Comparison of ENCODE assay signal across 7 cellular contexts in the genomic region with DNA sequence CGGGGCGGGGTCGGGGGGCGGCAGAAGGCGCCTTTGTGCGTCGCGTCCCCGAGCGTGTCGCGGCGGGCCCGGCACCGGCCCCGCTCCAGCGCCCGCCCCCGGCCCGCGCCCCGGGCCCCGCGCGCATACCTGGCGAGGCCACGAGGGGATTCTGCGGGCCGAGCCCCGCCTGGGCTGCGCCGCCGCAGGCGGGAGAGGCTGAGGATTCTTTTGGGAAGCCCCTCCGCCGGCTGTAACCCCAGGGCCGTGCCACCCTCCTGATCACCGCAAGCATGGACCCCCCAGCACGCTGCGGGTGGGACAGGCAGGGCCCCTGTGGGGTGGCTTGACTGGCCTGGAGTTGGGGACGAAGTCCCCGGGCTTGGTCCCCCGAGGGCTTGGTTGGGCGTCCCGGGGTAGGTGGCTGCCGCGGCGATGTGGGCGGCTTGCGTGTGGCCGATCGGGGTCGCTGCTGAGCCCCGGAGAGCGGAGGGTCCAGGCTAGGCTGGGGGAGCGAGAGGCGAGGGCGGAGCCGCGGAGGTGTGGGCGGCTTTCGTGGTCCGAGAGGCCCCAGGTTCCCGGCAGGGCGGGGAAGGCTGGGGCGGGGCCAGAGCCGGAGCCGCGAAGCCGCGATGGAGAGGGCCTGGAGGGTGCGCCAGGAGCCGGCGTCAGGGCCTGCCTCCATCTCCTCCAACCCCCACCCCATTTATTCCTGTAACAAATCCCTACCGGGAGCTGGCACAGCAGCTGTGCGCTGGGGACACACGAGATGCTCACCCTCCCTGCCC. TPM values are rescaled to one million over a fixed set of nuclear protein-coding genes. Genes with fewer than 3 reads are reported as not detected.
A peak's percentile ranks its signal among the peaks of the same experiment; 100 is the strongest.
DNase-seq lines count a peak whose midpoint lies in the region; ATAC-seq, FAIRE-seq and TF ChIP-seq lines count a peak whose summit lies in the region.

No MANE protein-coding gene starts in this region.

- no peaks in the 10 kb centered on the region for H3K9me3 ChIP-seq in PC-3 (ENCODE audit: low read length)
- no peaks in the 10 kb centered on the region for H3K9me3 ChIP-seq in pancreas
- H3K9me3 ChIP-seq in upper lobe of left lung: no peaks in the 10 kb centered on the region

- no peaks in the 10 kb centered on the region for H3K9me2 ChIP-seq in PC-3 (replicated peaks; ENCODE audit: low read length)

- DNase-seq in PC-3 (peak; percentile 80), activated gamma-delta T cell treated with Interleukin-2 at 50 U/mL for 16 hours (peak; percentile 63), germinal center (ENCODE audit: low spot score) (peak; percentile 68), pancreas (peak; percentile 73 to 91 (median 82)), upper lobe of left lung (peak; percentile 87 to 96)

- TF ChIP-seq CTCF in PC-3 (conservative IDR thresholded peaks at IDR 0.05; ENCODE audit: low read depth, low read length) (peak; percentile 59), pancreas (IDR thresholded peaks at IDR 0.05) (no peak), upper lobe of left lung (IDR thresholded peaks at IDR 0.05) (peak; percentile 21 to 54 (median 40))

- H3F3A ChIP-seq in PC-3 (ENCODE audit: low read length, unreplicated experiment): peaks cover 5% of the 10 kb centered on the region

- CTCF ChIA-PET in PC-3 (lab: Charles Lee): no interaction called here

- TF ChIP-seq POLR2A in GM18505 (IDR thresholded peaks at IDR 0.05; ENCODE audit: borderline replicate concordance, extremely low read depth, insufficient read depth, insufficient read length) (no peak), upper lobe of left lung (IDR thresholded peaks at IDR 0.05) (peak in 1 of 4 donors; percentile 27)

- H3K36me3 ChIP-seq in PC-3 (ENCODE audit: low read depth, low read length): no peaks in the 10 kb centered on the region
- H3K36me3 ChIP-seq in pancreas: no peaks in the 10 kb centered on the region
- no peaks in the 10 kb centered on the region for H3K36me3 ChIP-seq in upper lobe of left lung

- peak overlapping the region; percentile 83 for H3K9ac ChIP-seq in PC-3 (ENCODE audit: low read length)

- peak; percentile 37 for ATAC-seq in GM18505 (IDR thresholded peaks at IDR 0.05; ENCODE audit: unreplicated experiment)
- ATAC-seq in HG03039 (IDR thresholded peaks at IDR 0.05; ENCODE audit: unreplicated experiment): peak; percentile 41
- ATAC-seq in PC-3: peak; percentile 54
- peak; percentile 29 to 66 (median 54) for ATAC-seq in pancreas
- ATAC-seq in upper lobe of left lung (ENCODE audit: low FRiP score in 2 of 2): peak; percentile 62 to 70

- intact Hi-C loops in PC-3 (cut with micrococcal nuclease): loop anchor here (5.0 kb wide), 1 partner anchor 74 kb away; the partner anchor contains the start of gene JAG2
- intact Hi-C loops in pancreas (cut with DNase I): loop anchor here in 2 of 3 donors (5.0 to 10.0 kb wide), 2 partner anchors 71 to 94 kb away; partner anchors contain the start of gene JAG2 (in 1 of the 2)

- POLR2A ChIA-PET in PC-3 (lab: Charles Lee; ENCODE audit: unreplicated experiment): no interaction called here

- WGBS in pancreas, 2 donors: 1% methylated on average over 41 to 77 of the region's 77 CpGs
- WGBS in upper lobe of left lung, 2 donors: 0% methylated on average over 32 of the region's 77 CpGs; no CpG with 5 or more reads in 1 of the 2 donors

- TF ChIP-seq EP300 in upper lobe of left lung (IDR thresholded peaks at IDR 0.05): no peak

- no peaks in the 10 kb centered on the region for H4K20me1 ChIP-seq in PC-3 (ENCODE audit: low read length)

- peaks cover 38% of the 10 kb centered on the region for H3K4me1 ChIP-seq in PC-3 (ENCODE audit: insufficient read depth, low read length)
- peaks cover 19 to 30% (median 27%) of the 10 kb centered on the region in 3 donors for H3K4me1 ChIP-seq in pancreas
- peaks cover 38 to 52% (median 45%) of the 10 kb centered on the region in 4 donors for H3K4me1 ChIP-seq in upper lobe of left lung

- H3K27me3 ChIP-seq in PC-3 (ENCODE audit: low read length): no peaks in the 10 kb centered on the region
- no peaks in the 10 kb centered on the region for H3K27me3 ChIP-seq in pancreas
- H3K27me3 ChIP-seq in upper lobe of left lung: peaks cover 0 to 10% (median 0%) of the 10 kb centered on the region in 4 donors

- FAIRE-seq in pancreas (lab: Jason Lieb, UNC): no peak

- H3K79me2 ChIP-seq in PC-3 (ENCODE audit: low read length): no peaks in the 10 kb centered on the region

- H3K4me2 ChIP-seq in PC-3 (ENCODE audit: low read length): peak overlapping the region; percentile 99

- peak overlapping the region; percentile 83 for H3K4me3 ChIP-seq in PC-3 (ENCODE audit: low read length)
- H3K4me3 ChIP-seq in pancreas: peak overlapping the region; percentile 47 to 74 (median 54)
- H3K4me3 ChIP-seq in upper lobe of left lung: peak overlapping the region; percentile 14 to 76 (median 65)

- H2AFZ ChIP-seq in PC-3 (ENCODE audit: low read length): peak overlapping the region; percentile 82

- BruUV-seq in PC-3 (replicated peaks; lab: Mats Ljungman, UMichigan): no TSS peak

- peak overlapping the region; percentile 61 for H3K27ac ChIP-seq in PC-3 (ENCODE audit: low read length)
- peak overlapping the region; percentile 89 to 92 (median 91) for H3K27ac ChIP-seq in pancreas
- H3K27ac ChIP-seq in upper lobe of left lung: peak overlapping the region; percentile 81 to 89 (median 86)

RNA-seq across cellular contexts. Expression of gene GPR132, which starts 28.4 kb away (rescaled TPM):
- total RNA-seq in PC-3 (2014; rRNA removed) (0.04 and 0.12 TPM in 2 replicates), pancreas (1 to 10 TPM in 2 of 6 donors, under 1 TPM in 4; 0.14 to 2.3 (median 0.76) TPM), upper lobe of left lung (10 to 100 TPM in 1 of 6 donors, 1 to 10 TPM in 5; 3.0 to 14.7 (median 7.0) TPM)
- under 1 TPM; 0.38 to 0.46 TPM for polyA plus RNA-seq in pancreas

Comparison
In these comparisons a context has a peak if more than half of its experiments do, and no peak if none do; other contexts are left out.
1. Peak in every context shown above with its lines: DNase-seq, ATAC-seq, H3K4me3 ChIP-seq and H3K27ac ChIP-seq.
2. CTCF ChIP-seq: peak in PC-3 (single experiment) and upper lobe of left lung (6 of 6); none in pancreas (0 of 4).